16 cellular contexts compared by ENCODE assay signal in genomic region chr6:11404845-11405244, GRCh38.
DNase-seq lines count a peak whose midpoint lies in the region; FAIRE-seq and TF ChIP-seq lines count a peak whose summit lies in the region.
"Had no signal": no experiment of that assay in that cellular context is flagged by ENCODE, and none has a peak within 500 bp of the region (broad histone marks: within the 10 kb centered on the region; RNA-seq: fewer than 3 reads in every experiment).

No MANE protein-coding gene starts in this region.

- DNase-seq in GM10266 (ENCODE audit: extremely low spot score) (peak; percentile 32), MV-4-11 (lab: John Stamatoyannopoulos, UW) (peak; percentile 89), frontal cortex (ENCODE audit: low spot score in 2 of 2) (peak; percentile 34 to 35), putamen (ENCODE audit: low spot score) (peak; percentile 25), DMS 273 treated with DMSO at 0.1 percent for 48 hours (lab: John Stamatoyannopoulos, UW) (no peak), kidney glomerular epithelial cell (lab: John Stamatoyannopoulos, UW) (no peak), T-helper 1 cell (no peak)
- DNase-seq in activated CD8-positive, alpha-beta memory T cell treated with anti-CD3 and anti-CD28 coated beads for 24 hours, result no peak
- DNase-seq: activated CD4-positive, CD25-positive, alpha-beta regulatory T cell; activated CD8-positive, alpha-beta memory T cell treated with anti-CD3 and anti-CD28 coated beads, Interleukin-2, amount 10 ng/mL, durations not matched to agents 7 days and 5 days; activated effector memory CD4-positive, alpha-beta T cell treated with Interleukin-2 at 50 U/mL for 16 hours; DMS53; erythroblast; NCI-H187 treated with DMSO at 0.1 percent for 48 hours; PC-9 had no signal

- no peak for TF ChIP-seq CTCF in GM10266 (IDR thresholded peaks at IDR 0.05; ENCODE audit: control insufficient read depth, insufficient read depth, low read depth, missing control alignments)

- FAIRE-seq in frontal cortex (lab: Jason Lieb, UNC), result no peak
- FAIRE-seq: keratinocyte had no signal

Comparison
In these comparisons a context has a peak if more than half of its experiments do, and no peak if none do; other contexts are left out.
1. DNase-seq: peak in GM10266 (single experiment), MV-4-11 (single experiment), frontal cortex (2 of 2) and putamen (single experiment); none in DMS 273 treated with DMSO at 0.1 percent for 48 hours (single experiment), activated CD8-positive, alpha-beta memory T cell treated with anti-CD3 and anti-CD28 coated beads for 24 hours (single experiment), kidney glomerular epithelial cell (single experiment) and T-helper 1 cell (0 of 5).